Comparison of ENCODE assay signal across 8 cellular contexts in the genomic region with DNA sequence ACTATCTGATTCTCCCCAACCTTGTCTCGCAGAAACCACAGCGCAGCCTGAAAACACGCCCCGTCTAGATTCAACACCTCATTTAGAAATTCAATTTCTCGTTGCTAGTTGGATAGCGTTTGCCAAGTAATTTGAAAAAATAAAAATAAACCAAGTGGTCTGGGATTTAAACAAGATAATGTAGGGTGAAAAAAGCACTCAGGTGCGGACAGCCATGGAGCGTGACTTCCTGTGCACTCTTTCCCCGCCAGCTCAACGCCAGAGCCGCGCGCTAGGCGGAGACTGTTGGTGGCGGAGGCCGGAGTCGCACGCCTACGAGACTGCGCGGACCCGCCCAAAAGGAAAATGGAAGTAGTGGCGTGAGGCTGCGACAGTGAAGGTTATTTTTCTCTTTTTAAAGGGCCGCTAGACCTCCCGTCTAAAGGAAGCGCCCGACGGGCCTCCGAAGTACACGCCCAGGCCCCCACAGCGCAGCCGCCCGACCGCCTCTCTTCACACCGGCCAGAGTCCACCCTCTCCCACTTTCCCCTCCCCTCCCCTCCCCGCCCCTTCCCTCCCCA. TPM values are rescaled to one million over a fixed set of nuclear protein-coding genes. Genes with fewer than 3 reads are reported as not detected.
DNase-seq lines count a peak whose midpoint lies in the region; ATAC-seq, FAIRE-seq and TF ChIP-seq lines count a peak whose summit lies in the region.

No MANE protein-coding gene starts in this region.

- H3K36me3 Mint-ChIP-seq in activated CD4-positive, alpha-beta memory T cell treated with anti-CD3 and anti-CD28 coated beads for 36 hours: peaks cover 16% of the 10 kb centered on the region
- peaks cover 11% of the 10 kb centered on the region for H3K36me3 Mint-ChIP-seq in endodermal cell (ENCODE audit: low read depth)
- H3K36me3 Mint-ChIP-seq in naive thymus-derived CD4-positive, alpha-beta T cell: peaks cover 3 to 15% (median 11%) of the 10 kb centered on the region in 5 donors

- ATAC-seq in A549 (peak; percentile 91), GM18907 (IDR thresholded peaks at IDR 0.05; ENCODE audit: unreplicated experiment) (peak; percentile 86), HG03103 (IDR thresholded peaks at IDR 0.05; ENCODE audit: low read depth, unreplicated experiment) (peak; percentile 62)
- ATAC-seq in naive thymus-derived CD4-positive, alpha-beta T cell: peak; percentile 78

- H3K36me3 ChIP-seq in endodermal cell (ENCODE audit: control insufficient read depth, insufficient read depth, low read length): peaks cover 16% of the 10 kb centered on the region
- H3K36me3 ChIP-seq in naive thymus-derived CD4-positive, alpha-beta T cell (ENCODE audit: control insufficient read depth in 2 of 3, insufficient read depth in 3 of 3, low read length in 3 of 3): peaks cover 0 to 5% (median 0%) of the 10 kb centered on the region in 3 experiments
- no peaks in the 10 kb centered on the region for H3K36me3 ChIP-seq in transverse colon

- intact Hi-C loops in activated CD4-positive, alpha-beta memory T cell treated with anti-CD3 and anti-CD28 coated beads for 36 hours (cut with micrococcal nuclease): loop anchor here (1.0 to 10.0 kb wide), 12 partner anchors 21 to 1067 kb away; a partner anchor contains a TSS
- intact Hi-C loops in naive thymus-derived CD4-positive, alpha-beta T cell (cut with micrococcal nuclease): loop anchor here (1.0 to 10.0 kb wide), 13 partner anchors 33 to 1459 kb away; a partner anchor contains a TSS
- intact Hi-C loops in transverse colon (cut with DNase I; ENCODE audit: low total_unique reads): no loop called here

- CTCF ChIA-PET in A549 (lab: Yijun Ruan, JAX): interaction anchor here (1.6 kb wide), 2 partner anchors 20 to 455 kb away, joined by 4 read pairs; no protein-coding TSS in a partner anchor
- CTCF ChIA-PET in activated CD4-positive, alpha-beta memory T cell treated with anti-CD3 and anti-CD28 coated beads for 36 hours (lab: Charles Lee): interaction anchor here (1.4 kb wide), 1 partner anchor 466 kb away, joined by 9 read pairs; no protein-coding TSS in a partner anchor
- CTCF ChIA-PET in naive thymus-derived CD4-positive, alpha-beta T cell (lab: Charles Lee): interaction anchor here (0.9 kb wide), 1 partner anchor 20 kb away, joined by 3 read pairs; no protein-coding TSS in a partner anchor

- H3K4me3 Mint-ChIP-seq in activated CD4-positive, alpha-beta memory T cell treated with anti-CD3 and anti-CD28 coated beads for 36 hours: peak overlapping the region; percentile 90
- peak overlapping the region; percentile 100 for H3K4me3 Mint-ChIP-seq in endodermal cell
- H3K4me3 Mint-ChIP-seq in naive thymus-derived CD4-positive, alpha-beta T cell: peak overlapping the region; percentile 86 to 98 (median 93)

- H3K27me3 ChIP-seq in endodermal cell (ENCODE audit: control insufficient read depth, insufficient read depth, low read length, poor library complexity, severe bottlenecking) (no peaks in the 10 kb centered on the region), transverse colon (no peaks in the 10 kb centered on the region)
- no peaks in the 10 kb centered on the region for H3K27me3 ChIP-seq in naive thymus-derived CD4-positive, alpha-beta T cell (ENCODE audit: control insufficient read depth in 2 of 2, insufficient read depth in 2 of 2, low read length in 2 of 2)

- POLR2A ChIA-PET in A549 (lab: Yijun Ruan, JAX): interaction anchor here (0.7 to 1.7 kb wide), 9 partner anchors 8 to 798 kb away, joined by 3 to 8 read pairs (median 4); a partner anchor contains a TSS
- POLR2A ChIA-PET in activated CD4-positive, alpha-beta memory T cell treated with anti-CD3 and anti-CD28 coated beads for 36 hours (lab: Charles Lee): interaction anchor here (1.0 to 1.2 kb wide), 4 partner anchors 9 to 613 kb away, joined by 3 to 4 read pairs (median 3); a partner anchor contains a TSS
- POLR2A ChIA-PET in naive thymus-derived CD4-positive, alpha-beta T cell (lab: Charles Lee): interaction anchor here (0.5 to 2.2 kb wide), 13 partner anchors 8 to 825 kb away, joined by 3 to 18 read pairs (median 3); a partner anchor contains a TSS

- H3K4me2 ChIP-seq in A549: peak overlapping the region; percentile 89

- H3K9me3 ChIP-seq in A549 (peaks cover 7% of the 10 kb centered on the region; the same call in 2 of the 3 replicates), endodermal cell (ENCODE audit: control insufficient read depth, low read length) (no peaks in the 10 kb centered on the region), transverse colon (peaks cover 0 to 7% of the 10 kb centered on the region in 2 donors)
- no peaks in the 10 kb centered on the region for H3K9me3 ChIP-seq in naive thymus-derived CD4-positive, alpha-beta T cell (ENCODE audit: control insufficient read depth in 2 of 3, low read length in 3 of 3)

- no peak for FAIRE-seq in A549 (lab: Jason Lieb, UNC)

- in situ Hi-C loops in transverse colon (cut with MboI; ENCODE audit: low pct_ligation_motif_present in 1 of 4, low pct_unique_long_range_greater_than_20kb in 1 of 4, low sequenced_read_pairs in 3 of 4): loop anchor here in 2 of 4 donors (25.0 kb wide), 2 partner anchors 806 to 831 kb away; no protein-coding TSS in a partner anchor

- TF ChIP-seq POLR2A in A549 (IDR thresholded peaks at IDR 0.05; ENCODE audit: low read length) (peak; percentile 89), transverse colon (IDR thresholded peaks at IDR 0.05) (peak; percentile 92)

- H3K27ac ChIP-seq in A549: peak overlapping the region; percentile 93 to 100
- peak overlapping the region; percentile 93 for H3K27ac ChIP-seq in endodermal cell (ENCODE audit: low read depth, low read length)
- peak overlapping the region; percentile 81 for H3K27ac ChIP-seq in naive thymus-derived CD4-positive, alpha-beta T cell (ENCODE audit: low read depth, low read length)
- H3K27ac ChIP-seq in transverse colon: peak overlapping the region; percentile 95 to 100 (median 98)

- TF ChIP-seq CTCF in A549 (IDR thresholded peaks at IDR 0.05) (no peak), endodermal cell (conservative IDR thresholded peaks at IDR 0.05) (peak; percentile 61), transverse colon (IDR thresholded peaks at IDR 0.05) (peak in 4 of 5 experiments; percentile 24 to 42 (median 32))

- TF ChIP-seq EP300 in A549 (IDR thresholded peaks at IDR 0.05) (no peak), transverse colon (IDR thresholded peaks at IDR 0.05; ENCODE audit: low read depth) (no peak)

- H3K27ac Mint-ChIP-seq in activated CD4-positive, alpha-beta memory T cell treated with anti-CD3 and anti-CD28 coated beads for 36 hours: peak overlapping the region; percentile 97
- peak overlapping the region; percentile 100 for H3K27ac Mint-ChIP-seq in endodermal cell
- peak overlapping the region; percentile 91 to 99 (median 96) for H3K27ac Mint-ChIP-seq in naive thymus-derived CD4-positive, alpha-beta T cell

- DNase-seq in A549 (ENCODE audit: low read depth in 1 of 2, low spot score in 1 of 2): no peak
- peak; percentile 95 for DNase-seq in NCI-H510A (lab: John Stamatoyannopoulos, UW)
- peak; percentile 93 for DNase-seq in activated CD4-positive, alpha-beta memory T cell treated with anti-CD3 and anti-CD28 coated beads for 36 hours
- no peak for DNase-seq in endodermal cell
- peak; percentile 76 to 93 (median 88) for DNase-seq in naive thymus-derived CD4-positive, alpha-beta T cell
- DNase-seq in transverse colon: no peak

- under 1% methylated on average over 36 of the region's 37 CpGs for WGBS in A549 (ENCODE audit: missing lambda C conversion rate)
- WGBS in endodermal cell (ENCODE audit: insufficient coverage in 1 of 2, insufficient read length in 1 of 2), 2 experiments: 0 to 1% methylated on average over 15 to 35 of the region's 37 CpGs
- 0 to 1% methylated on average over 8 to 37 of the region's 37 CpGs for WGBS in transverse colon (ENCODE audit: low coverage in 1 of 2), 2 donors

- peak overlapping the region; percentile 100 for H3K9ac ChIP-seq in endodermal cell (ENCODE audit: extremely low read depth, low read length, poor library complexity, severe bottlenecking)

- no peaks in the 10 kb centered on the region for H3K9me3 Mint-ChIP-seq in activated CD4-positive, alpha-beta memory T cell treated with anti-CD3 and anti-CD28 coated beads for 36 hours
- H3K9me3 Mint-ChIP-seq in endodermal cell: peaks cover 14% of the 10 kb centered on the region
- peaks cover 0 to 11% (median 0%) of the 10 kb centered on the region in 11 donors for H3K9me3 Mint-ChIP-seq in naive thymus-derived CD4-positive, alpha-beta T cell

- H3K4me3 ChIP-seq in A549 (peak overlapping the region; percentile 95), endodermal cell (ENCODE audit: low read length) (peak overlapping the region; percentile 93), transverse colon (peak overlapping the region; percentile 39 to 99 (median 92))
- peak overlapping the region; percentile 68 for H3K4me3 ChIP-seq in naive thymus-derived CD4-positive, alpha-beta T cell (ENCODE audit: low read length)

- H3K4me1 ChIP-seq in A549 (peaks cover 31% of the 10 kb centered on the region), endodermal cell (ENCODE audit: control insufficient read depth, insufficient read depth, low read length) (no peaks in the 10 kb centered on the region), transverse colon (peaks cover 21 to 45% (median 33%) of the 10 kb centered on the region in 4 donors)
- peaks cover 31 to 45% of the 10 kb centered on the region in 2 donors for H3K4me1 ChIP-seq in naive thymus-derived CD4-positive, alpha-beta T cell (ENCODE audit: control insufficient read depth in 2 of 2, insufficient read depth in 2 of 2, low read length in 2 of 2)

- peaks cover 29% of the 10 kb centered on the region for H3K4me1 Mint-ChIP-seq in activated CD4-positive, alpha-beta memory T cell treated with anti-CD3 and anti-CD28 coated beads for 36 hours (ENCODE audit: low read depth)
- peaks cover 5% of the 10 kb centered on the region for H3K4me1 Mint-ChIP-seq in endodermal cell
- peaks cover 15 to 64% (median 42%) of the 10 kb centered on the region in 7 donors for H3K4me1 Mint-ChIP-seq in naive thymus-derived CD4-positive, alpha-beta T cell

- TF ChIP-seq RAD21 in A549 (conservative IDR thresholded peaks at IDR 0.05 in 1 of 2, IDR thresholded peaks at IDR 0.05 in 1 of 2): 0 out of 5 replicates have a peak, but pooled peaks have one; percentile 6 to 13

- H3K27me3 Mint-ChIP-seq in activated CD4-positive, alpha-beta memory T cell treated with anti-CD3 and anti-CD28 coated beads for 36 hours: peaks cover 5% of the 10 kb centered on the region
- no peaks in the 10 kb centered on the region for H3K27me3 Mint-ChIP-seq in endodermal cell (ENCODE audit: insufficient read depth)
- H3K27me3 Mint-ChIP-seq in naive thymus-derived CD4-positive, alpha-beta T cell: peaks cover 0 to 19% (median 0%) of the 10 kb centered on the region in 5 donors

RNA-seq across cellular contexts. Expression of a gene that starts 0.6 kb away (rescaled TPM):
- polyA plus RNA-seq in A549 (2011; rRNA removed) (20.7 and 24.4 TPM in 2 replicates), A549 (2017; fragmentation: RNase III; extraction: RNeasy Plus Mini Kit Qiagen cat#74134 plus additional on column Dnase treatment) (12.6 to 14.8 TPM (median 12.8 TPM) in 3 replicates)
- 4.1 and 4.6 TPM in 2 replicates for polyA plus RNA-seq in A549 (2012; cell fraction: cytosol; rRNA removed)
- polyA plus RNA-seq in A549 (2012; cell fraction: nucleus; rRNA removed): 9.5 and 11.5 TPM in 2 replicates
- polyA minus RNA-seq in A549 (2011; rRNA and poly(A)+ RNA removed): 20.7 and 23.0 TPM in 2 replicates
- 10 to 100 TPM; 25.1 to 25.7 TPM for total RNA-seq in activated CD4-positive, alpha-beta memory T cell treated with anti-CD3 and anti-CD28 coated beads for 36 hours
- total RNA-seq in endodermal cell (10 to 100 TPM; 51.4 to 53.3 TPM), transverse colon (10 to 100 TPM; 24.7 to 57.5 (median 44.6) TPM)
- polyA plus RNA-seq in endodermal cell (2013, experiment 1 of 2): 41.9 TPM
- polyA plus RNA-seq in endodermal cell (2013, experiment 2 of 2): 40.8 TPM
- 10 to 100 TPM; 49.8 to 78.1 (median 67.9) TPM for total RNA-seq in naive thymus-derived CD4-positive, alpha-beta T cell
- 10 to 100 TPM; 20.6 to 22.9 TPM for polyA plus RNA-seq in naive thymus-derived CD4-positive, alpha-beta T cell

Comparison
In these comparisons a context has a peak if more than half of its experiments do, and no peak if none do; other contexts are left out.
1. DNase-seq: peak in NCI-H510A (single experiment), activated CD4-positive, alpha-beta memory T cell treated with anti-CD3 and anti-CD28 coated beads for 36 hours (single experiment) and naive thymus-derived CD4-positive, alpha-beta T cell (9 of 9); none in A549 (0 of 2), endodermal cell (single experiment) and transverse colon (single experiment).
2. Peak in every context shown above with its lines, with median percentiles within 50 percentile points of each other: ATAC-seq, H3K27ac ChIP-seq, H3K4me3 ChIP-seq, H3K27ac Mint-ChIP-seq and H3K4me3 Mint-ChIP-seq.